8 cellular contexts compared by ENCODE assay signal in the genomic region with DNA sequence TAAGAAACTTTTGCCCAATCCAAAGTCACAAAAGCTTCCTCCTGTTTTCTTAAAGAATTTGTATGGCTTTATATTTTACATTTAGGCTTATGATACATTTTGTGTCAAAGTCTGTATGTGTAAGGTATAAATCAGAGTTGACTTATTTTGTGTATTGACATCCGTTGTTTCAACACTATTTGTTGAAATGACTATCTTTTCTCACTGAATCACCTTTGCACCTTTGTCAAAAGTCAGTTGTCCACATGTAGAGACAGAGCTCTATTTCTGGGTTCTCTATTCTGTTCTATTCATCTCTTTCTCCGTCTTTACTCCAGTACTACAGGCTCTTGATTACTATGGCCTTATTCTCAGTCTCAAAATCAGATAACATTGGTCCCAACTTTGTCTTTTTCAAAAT.
"Had no signal": no experiment of that assay in that cellular context is flagged by ENCODE, and none has a peak within 500 bp of the region (broad histone marks: within the 10 kb centered on the region; RNA-seq: fewer than 3 reads in every experiment).

No MANE protein-coding gene starts in this region.

- DNase-seq: GDM1, GF-D8 had no signal

- ATAC-seq: GM12878 had no signal

- H3K4me3 ChIP-seq: GM12878 had no signal

- FAIRE-seq: G401.6, GM12878, GM12891, GM12892, GM18507, GM19239 had no signal
